ENCODE assay signal across 2 cellular contexts in the genomic region with DNA sequence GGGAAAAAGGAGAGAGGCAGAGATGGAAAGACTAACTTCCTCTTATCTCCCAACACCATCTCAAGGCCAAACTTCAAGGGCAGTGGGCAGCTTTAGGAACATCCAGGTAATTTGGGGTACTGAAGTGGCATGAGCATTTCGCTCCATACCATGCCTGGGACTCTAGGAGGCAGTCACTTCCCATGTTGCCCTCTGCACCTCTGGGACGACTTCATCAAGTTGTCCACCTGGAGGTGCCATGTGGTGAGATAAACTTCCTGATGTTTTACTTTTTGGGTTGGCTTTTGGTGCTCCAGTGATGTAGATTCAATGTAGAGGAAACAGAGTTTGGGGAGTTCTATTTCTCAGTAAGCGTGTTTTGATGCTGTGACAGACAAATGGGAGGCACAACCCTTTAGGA.
A peak's percentile ranks its signal among the peaks of the same experiment; 100 is the strongest.
TF ChIP-seq lines count a peak whose summit lies in the region.

No MANE protein-coding gene starts in this region.

TF ChIP-seq in WTC11, 78 proteins besides CTCF, POLR2A, EP300 and RAD21 (continues in another document):
- TF ChIP-seq, protein P1, sequence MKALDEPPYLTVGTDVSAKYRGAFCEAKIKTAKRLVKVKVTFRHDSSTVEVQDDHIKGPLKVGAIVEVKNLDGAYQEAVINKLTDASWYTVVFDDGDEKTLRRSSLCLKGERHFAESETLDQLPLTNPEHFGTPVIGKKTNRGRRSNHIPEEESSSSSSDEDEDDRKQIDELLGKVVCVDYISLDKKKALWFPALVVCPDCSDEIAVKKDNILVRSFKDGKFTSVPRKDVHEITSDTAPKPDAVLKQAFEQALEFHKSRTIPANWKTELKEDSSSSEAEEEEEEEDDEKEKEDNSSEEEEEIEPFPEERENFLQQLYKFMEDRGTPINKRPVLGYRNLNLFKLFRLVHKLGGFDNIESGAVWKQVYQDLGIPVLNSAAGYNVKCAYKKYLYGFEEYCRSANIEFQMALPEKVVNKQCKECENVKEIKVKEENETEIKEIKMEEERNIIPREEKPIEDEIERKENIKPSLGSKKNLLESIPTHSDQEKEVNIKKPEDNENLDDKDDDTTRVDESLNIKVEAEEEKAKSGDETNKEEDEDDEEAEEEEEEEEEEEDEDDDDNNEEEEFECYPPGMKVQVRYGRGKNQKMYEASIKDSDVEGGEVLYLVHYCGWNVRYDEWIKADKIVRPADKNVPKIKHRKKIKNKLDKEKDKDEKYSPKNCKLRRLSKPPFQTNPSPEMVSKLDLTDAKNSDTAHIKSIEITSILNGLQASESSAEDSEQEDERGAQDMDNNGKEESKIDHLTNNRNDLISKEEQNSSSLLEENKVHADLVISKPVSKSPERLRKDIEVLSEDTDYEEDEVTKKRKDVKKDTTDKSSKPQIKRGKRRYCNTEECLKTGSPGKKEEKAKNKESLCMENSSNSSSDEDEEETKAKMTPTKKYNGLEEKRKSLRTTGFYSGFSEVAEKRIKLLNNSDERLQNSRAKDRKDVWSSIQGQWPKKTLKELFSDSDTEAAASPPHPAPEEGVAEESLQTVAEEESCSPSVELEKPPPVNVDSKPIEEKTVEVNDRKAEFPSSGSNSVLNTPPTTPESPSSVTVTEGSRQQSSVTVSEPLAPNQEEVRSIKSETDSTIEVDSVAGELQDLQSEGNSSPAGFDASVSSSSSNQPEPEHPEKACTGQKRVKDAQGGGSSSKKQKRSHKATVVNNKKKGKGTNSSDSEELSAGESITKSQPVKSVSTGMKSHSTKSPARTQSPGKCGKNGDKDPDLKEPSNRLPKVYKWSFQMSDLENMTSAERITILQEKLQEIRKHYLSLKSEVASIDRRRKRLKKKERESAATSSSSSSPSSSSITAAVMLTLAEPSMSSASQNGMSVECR (CRISPR knock-in tag; IDR thresholded peaks at IDR 0.05; ENCODE audit: borderline replicate concordance) = no peak
- TF ChIP-seq ZNF121 (CRISPR knock-in tag; IDR thresholded peaks at IDR 0.05) (no peak), GRHL2 (CRISPR knock-in tag; IDR thresholded peaks at IDR 0.05; ENCODE audit: insufficient replicate concordance, severe bottlenecking) (no peak), FOXK1 (CRISPR knock-in tag; IDR thresholded peaks at IDR 0.05) (no peak), ZNF416 (CRISPR knock-in tag; IDR thresholded peaks at IDR 0.05) (no peak), ZNF671 (CRISPR knock-in tag; IDR thresholded peaks at IDR 0.05) (no peak), ZNF263 (CRISPR knock-in tag; IDR thresholded peaks at IDR 0.05; ENCODE audit: low read depth) (no peak), HMGA2 (CRISPR knock-in tag; IDR thresholded peaks at IDR 0.05) (no peak), GABPB1 (CRISPR knock-in tag; IDR thresholded peaks at IDR 0.05) (no peak), SOX15 (CRISPR knock-in tag; IDR thresholded peaks at IDR 0.05) (no peak), ESRRA (CRISPR knock-in tag; IDR thresholded peaks at IDR 0.05; ENCODE audit: borderline replicate concordance) (no peak)
- TF ChIP-seq, protein P2, sequence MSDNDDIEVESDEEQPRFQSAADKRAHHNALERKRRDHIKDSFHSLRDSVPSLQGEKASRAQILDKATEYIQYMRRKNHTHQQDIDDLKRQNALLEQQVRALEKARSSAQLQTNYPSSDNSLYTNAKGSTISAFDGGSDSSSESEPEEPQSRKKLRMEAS (CRISPR knock-in tag; IDR thresholded peaks at IDR 0.05) = no peak
- TF ChIP-seq, protein P3, sequence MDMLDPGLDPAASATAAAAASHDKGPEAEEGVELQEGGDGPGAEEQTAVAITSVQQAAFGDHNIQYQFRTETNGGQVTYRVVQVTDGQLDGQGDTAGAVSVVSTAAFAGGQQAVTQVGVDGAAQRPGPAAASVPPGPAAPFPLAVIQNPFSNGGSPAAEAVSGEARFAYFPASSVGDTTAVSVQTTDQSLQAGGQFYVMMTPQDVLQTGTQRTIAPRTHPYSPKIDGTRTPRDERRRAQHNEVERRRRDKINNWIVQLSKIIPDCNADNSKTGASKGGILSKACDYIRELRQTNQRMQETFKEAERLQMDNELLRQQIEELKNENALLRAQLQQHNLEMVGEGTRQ (CRISPR knock-in tag; IDR thresholded peaks at IDR 0.05) = no peak
- TF ChIP-seq, protein P4, sequence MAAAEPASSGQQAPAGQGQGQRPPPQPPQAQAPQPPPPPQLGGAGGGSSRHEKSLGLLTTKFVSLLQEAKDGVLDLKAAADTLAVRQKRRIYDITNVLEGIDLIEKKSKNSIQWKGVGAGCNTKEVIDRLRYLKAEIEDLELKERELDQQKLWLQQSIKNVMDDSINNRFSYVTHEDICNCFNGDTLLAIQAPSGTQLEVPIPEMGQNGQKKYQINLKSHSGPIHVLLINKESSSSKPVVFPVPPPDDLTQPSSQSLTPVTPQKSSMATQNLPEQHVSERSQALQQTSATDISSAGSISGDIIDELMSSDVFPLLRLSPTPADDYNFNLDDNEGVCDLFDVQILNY (CRISPR knock-in tag; IDR thresholded peaks at IDR 0.05) = no peak
- TF ChIP-seq, protein P5, sequence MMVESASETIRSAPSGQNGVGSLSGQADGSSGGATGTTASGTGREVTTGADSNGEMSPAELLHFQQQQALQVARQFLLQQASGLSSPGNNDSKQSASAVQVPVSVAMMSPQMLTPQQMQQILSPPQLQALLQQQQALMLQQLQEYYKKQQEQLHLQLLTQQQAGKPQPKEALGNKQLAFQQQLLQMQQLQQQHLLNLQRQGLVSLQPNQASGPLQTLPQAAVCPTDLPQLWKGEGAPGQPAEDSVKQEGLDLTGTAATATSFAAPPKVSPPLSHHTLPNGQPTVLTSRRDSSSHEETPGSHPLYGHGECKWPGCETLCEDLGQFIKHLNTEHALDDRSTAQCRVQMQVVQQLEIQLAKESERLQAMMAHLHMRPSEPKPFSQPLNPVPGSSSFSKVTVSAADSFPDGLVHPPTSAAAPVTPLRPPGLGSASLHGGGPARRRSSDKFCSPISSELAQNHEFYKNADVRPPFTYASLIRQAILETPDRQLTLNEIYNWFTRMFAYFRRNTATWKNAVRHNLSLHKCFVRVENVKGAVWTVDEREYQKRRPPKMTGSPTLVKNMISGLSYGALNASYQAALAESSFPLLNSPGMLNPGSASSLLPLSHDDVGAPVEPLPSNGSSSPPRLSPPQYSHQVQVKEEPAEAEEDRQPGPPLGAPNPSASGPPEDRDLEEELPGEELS (CRISPR knock-in tag; IDR thresholded peaks at IDR 0.05) = no peak
- TF ChIP-seq, protein P6, sequence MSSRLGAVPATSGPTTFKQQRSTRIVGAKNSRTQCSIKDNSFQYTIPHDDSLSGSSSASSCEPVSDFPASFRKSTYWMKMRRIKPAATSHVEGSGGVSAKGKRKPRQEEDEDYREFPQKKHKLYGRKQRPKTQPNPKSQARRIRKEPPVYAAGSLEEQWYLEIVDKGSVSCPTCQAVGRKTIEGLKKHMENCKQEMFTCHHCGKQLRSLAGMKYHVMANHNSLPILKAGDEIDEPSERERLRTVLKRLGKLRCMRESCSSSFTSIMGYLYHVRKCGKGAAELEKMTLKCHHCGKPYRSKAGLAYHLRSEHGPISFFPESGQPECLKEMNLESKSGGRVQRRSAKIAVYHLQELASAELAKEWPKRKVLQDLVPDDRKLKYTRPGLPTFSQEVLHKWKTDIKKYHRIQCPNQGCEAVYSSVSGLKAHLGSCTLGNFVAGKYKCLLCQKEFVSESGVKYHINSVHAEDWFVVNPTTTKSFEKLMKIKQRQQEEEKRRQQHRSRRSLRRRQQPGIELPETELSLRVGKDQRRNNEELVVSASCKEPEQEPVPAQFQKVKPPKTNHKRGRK (CRISPR knock-in tag; IDR thresholded peaks at IDR 0.05; ENCODE audit: borderline replicate concordance) = no peak

TF ChIP-seq in HepG2, 621 proteins besides CTCF, POLR2A, EP300 and RAD21 (continued from another document and continues in another):
- TF ChIP-seq, protein P7, sequence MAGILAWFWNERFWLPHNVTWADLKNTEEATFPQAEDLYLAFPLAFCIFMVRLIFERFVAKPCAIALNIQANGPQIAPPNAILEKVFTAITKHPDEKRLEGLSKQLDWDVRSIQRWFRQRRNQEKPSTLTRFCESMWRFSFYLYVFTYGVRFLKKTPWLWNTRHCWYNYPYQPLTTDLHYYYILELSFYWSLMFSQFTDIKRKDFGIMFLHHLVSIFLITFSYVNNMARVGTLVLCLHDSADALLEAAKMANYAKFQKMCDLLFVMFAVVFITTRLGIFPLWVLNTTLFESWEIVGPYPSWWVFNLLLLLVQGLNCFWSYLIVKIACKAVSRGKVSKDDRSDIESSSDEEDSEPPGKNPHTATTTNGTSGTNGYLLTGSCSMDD (CRISPR knock-in tag; IDR thresholded peaks at IDR 0.05) = no peak
- TF ChIP-seq CBX5 (CRISPR knock-in tag; IDR thresholded peaks at IDR 0.05; ENCODE audit: borderline replicate concordance) (no peak), XRCC5 (optimal IDR thresholded peaks at IDR 0.05; ENCODE audit: low read length) (peak; percentile 54), KLF11 (CRISPR knock-in tag; IDR thresholded peaks at IDR 0.05) (no peak), ZNF207 (IDR thresholded peaks at IDR 0.05; ENCODE audit: borderline replicate concordance) (no peak), HNRNPK (IDR thresholded peaks at IDR 0.05; ENCODE audit: low read depth, low read length, poor library complexity, severe bottlenecking) (no peak), TARDBP (CRISPR knock-in tag; IDR thresholded peaks at IDR 0.05) (no peak), MBNL3 (CRISPR knock-in tag; conservative IDR thresholded peaks at IDR 0.05) (no peak), TEAD3 (CRISPR knock-in tag; optimal IDR thresholded peaks at IDR 0.05; ENCODE audit: borderline replicate concordance) (peak; percentile 87), PAX8 (CRISPR knock-in tag; IDR thresholded peaks at IDR 0.05; ENCODE audit: borderline replicate concordance) (no peak), NR2F2 (IDR thresholded peaks at IDR 0.05; ENCODE audit: borderline replicate concordance, low read depth) (no peak), NAIF1 (CRISPR knock-in tag; IDR thresholded peaks at IDR 0.05; ENCODE audit: borderline replicate concordance) (no peak), CENPX (CRISPR knock-in tag; IDR thresholded peaks at IDR 0.05) (no peak), ZBTB42 (CRISPR knock-in tag; IDR thresholded peaks at IDR 0.05) (no peak)
- TF ChIP-seq, protein P8, sequence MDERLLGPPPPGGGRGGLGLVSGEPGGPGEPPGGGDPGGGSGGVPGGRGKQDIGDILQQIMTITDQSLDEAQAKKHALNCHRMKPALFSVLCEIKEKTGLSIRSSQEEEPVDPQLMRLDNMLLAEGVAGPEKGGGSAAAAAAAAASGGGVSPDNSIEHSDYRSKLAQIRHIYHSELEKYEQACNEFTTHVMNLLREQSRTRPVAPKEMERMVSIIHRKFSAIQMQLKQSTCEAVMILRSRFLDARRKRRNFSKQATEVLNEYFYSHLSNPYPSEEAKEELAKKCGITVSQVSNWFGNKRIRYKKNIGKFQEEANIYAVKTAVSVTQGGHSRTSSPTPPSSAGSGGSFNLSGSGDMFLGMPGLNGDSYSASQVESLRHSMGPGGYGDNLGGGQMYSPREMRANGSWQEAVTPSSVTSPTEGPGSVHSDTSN (CRISPR knock-in tag; IDR thresholded peaks at IDR 0.05) = no peak
- TF ChIP-seq, protein P9, sequence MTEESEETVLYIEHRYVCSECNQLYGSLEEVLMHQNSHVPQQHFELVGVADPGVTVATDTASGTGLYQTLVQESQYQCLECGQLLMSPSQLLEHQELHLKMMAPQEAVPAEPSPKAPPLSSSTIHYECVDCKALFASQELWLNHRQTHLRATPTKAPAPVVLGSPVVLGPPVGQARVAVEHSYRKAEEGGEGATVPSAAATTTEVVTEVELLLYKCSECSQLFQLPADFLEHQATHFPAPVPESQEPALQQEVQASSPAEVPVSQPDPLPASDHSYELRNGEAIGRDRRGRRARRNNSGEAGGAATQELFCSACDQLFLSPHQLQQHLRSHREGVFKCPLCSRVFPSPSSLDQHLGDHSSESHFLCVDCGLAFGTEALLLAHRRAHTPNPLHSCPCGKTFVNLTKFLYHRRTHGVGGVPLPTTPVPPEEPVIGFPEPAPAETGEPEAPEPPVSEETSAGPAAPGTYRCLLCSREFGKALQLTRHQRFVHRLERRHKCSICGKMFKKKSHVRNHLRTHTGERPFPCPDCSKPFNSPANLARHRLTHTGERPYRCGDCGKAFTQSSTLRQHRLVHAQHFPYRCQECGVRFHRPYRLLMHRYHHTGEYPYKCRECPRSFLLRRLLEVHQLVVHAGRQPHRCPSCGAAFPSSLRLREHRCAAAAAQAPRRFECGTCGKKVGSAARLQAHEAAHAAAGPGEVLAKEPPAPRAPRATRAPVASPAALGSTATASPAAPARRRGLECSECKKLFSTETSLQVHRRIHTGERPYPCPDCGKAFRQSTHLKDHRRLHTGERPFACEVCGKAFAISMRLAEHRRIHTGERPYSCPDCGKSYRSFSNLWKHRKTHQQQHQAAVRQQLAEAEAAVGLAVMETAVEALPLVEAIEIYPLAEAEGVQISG (CRISPR knock-in tag; IDR thresholded peaks at IDR 0.05) = 0 out of 2 replicates have a peak, but pooled peaks have one; percentile 41
- TF ChIP-seq, protein P10, sequence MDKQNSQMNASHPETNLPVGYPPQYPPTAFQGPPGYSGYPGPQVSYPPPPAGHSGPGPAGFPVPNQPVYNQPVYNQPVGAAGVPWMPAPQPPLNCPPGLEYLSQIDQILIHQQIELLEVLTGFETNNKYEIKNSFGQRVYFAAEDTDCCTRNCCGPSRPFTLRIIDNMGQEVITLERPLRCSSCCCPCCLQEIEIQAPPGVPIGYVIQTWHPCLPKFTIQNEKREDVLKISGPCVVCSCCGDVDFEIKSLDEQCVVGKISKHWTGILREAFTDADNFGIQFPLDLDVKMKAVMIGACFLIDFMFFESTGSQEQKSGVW (CRISPR knock-in tag; IDR thresholded peaks at IDR 0.05; ENCODE audit: borderline replicate concordance) = no peak
- TF ChIP-seq, protein P11, sequence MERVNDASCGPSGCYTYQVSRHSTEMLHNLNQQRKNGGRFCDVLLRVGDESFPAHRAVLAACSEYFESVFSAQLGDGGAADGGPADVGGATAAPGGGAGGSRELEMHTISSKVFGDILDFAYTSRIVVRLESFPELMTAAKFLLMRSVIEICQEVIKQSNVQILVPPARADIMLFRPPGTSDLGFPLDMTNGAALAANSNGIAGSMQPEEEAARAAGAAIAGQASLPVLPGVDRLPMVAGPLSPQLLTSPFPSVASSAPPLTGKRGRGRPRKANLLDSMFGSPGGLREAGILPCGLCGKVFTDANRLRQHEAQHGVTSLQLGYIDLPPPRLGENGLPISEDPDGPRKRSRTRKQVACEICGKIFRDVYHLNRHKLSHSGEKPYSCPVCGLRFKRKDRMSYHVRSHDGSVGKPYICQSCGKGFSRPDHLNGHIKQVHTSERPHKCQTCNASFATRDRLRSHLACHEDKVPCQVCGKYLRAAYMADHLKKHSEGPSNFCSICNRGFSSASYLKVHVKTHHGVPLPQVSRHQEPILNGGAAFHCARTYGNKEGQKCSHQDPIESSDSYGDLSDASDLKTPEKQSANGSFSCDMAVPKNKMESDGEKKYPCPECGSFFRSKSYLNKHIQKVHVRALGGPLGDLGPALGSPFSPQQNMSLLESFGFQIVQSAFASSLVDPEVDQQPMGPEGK (CRISPR knock-in tag; IDR thresholded peaks at IDR 0.05) = no peak
- TF ChIP-seq, protein P12, sequence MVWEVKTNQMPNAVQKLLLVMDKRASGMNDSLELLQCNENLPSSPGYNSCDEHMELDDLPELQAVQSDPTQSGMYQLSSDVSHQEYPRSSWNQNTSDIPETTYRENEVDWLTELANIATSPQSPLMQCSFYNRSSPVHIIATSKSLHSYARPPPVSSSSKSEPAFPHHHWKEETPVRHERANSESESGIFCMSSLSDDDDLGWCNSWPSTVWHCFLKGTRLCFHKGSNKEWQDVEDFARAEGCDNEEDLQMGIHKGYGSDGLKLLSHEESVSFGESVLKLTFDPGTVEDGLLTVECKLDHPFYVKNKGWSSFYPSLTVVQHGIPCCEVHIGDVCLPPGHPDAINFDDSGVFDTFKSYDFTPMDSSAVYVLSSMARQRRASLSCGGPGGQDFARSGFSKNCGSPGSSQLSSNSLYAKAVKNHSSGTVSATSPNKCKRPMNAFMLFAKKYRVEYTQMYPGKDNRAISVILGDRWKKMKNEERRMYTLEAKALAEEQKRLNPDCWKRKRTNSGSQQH (CRISPR knock-in tag; IDR thresholded peaks at IDR 0.05; ENCODE audit: low read depth) = no peak
